8 cellular contexts compared by ENCODE assay signal in genomic region chr6:1792989-1793388, GRCh38.
A peak's percentile ranks its signal among the peaks of the same experiment; 100 is the strongest.
DNase-seq lines count a peak whose midpoint lies in the region; ATAC-seq and TF ChIP-seq lines count a peak whose summit lies in the region.

No MANE protein-coding gene starts in this region.

- no peaks in the 10 kb centered on the region for H3F3A ChIP-seq in PC-3 (ENCODE audit: low read length, unreplicated experiment)

- TF ChIP-seq CTCF in PC-3 (conservative IDR thresholded peaks at IDR 0.05; ENCODE audit: low read depth, low read length) = peak; percentile 77
- TF ChIP-seq CTCF in fibroblast of villous mesenchyme (IDR thresholded peaks at IDR 0.05; ENCODE audit: insufficient read depth, low read depth, low read length) = peak; percentile 55

- no peaks in the 10 kb centered on the region for H3K36me3 ChIP-seq in PC-3 (ENCODE audit: low read depth, low read length)

- POLR2A ChIA-PET in PC-3 (lab: Charles Lee; ENCODE audit: unreplicated experiment) = no interaction called here

- no peaks in the 10 kb centered on the region for H4K20me1 ChIP-seq in PC-3 (ENCODE audit: low read length)

- intact Hi-C loops in PC-3 (cut with micrococcal nuclease) (no loop called here), left cardiac atrium (cut with DNase I) (no loop called here)

- DNase-seq in COLO668 (lab: John Stamatoyannopoulos, UW; ENCODE audit: unreplicated experiment) (peak; percentile 7), H4 (ENCODE audit: low spot score) (peak; percentile 35), PC-3 (peak; percentile 67), fibroblast of villous mesenchyme (ENCODE audit: low read depth) (no peak), left cardiac atrium (no peak)

- no peaks in the 10 kb centered on the region for H3K27me3 ChIP-seq in PC-3 (ENCODE audit: low read length)

- H3K4me1 ChIP-seq in PC-3 (ENCODE audit: insufficient read depth, low read length) = peaks cover 6% of the 10 kb centered on the region; the same call in 1 of the 2 replicates

- no peaks in the 10 kb centered on the region for H3K9me3 ChIP-seq in PC-3 (ENCODE audit: low read length)

- no peak overlapping the region for H3K9ac ChIP-seq in PC-3 (ENCODE audit: low read length)

- no peak overlapping the region for H2AFZ ChIP-seq in PC-3 (ENCODE audit: low read length)

- BruUV-seq in PC-3 (replicated peaks; lab: Mats Ljungman, UMichigan) = no TSS peak

- ATAC-seq in PC-3 (peak; percentile 82), GM21381 (IDR thresholded peaks at IDR 0.05; ENCODE audit: unreplicated experiment) (no peak), GM21526 (IDR thresholded peaks at IDR 0.05; ENCODE audit: low FRiP score, unreplicated experiment) (no peak), left cardiac atrium (no peak), GM21528 (IDR thresholded peaks at IDR 0.05; ENCODE audit: low FRiP score, unreplicated experiment) (no peak)

- H3K4me3 ChIP-seq in PC-3 (ENCODE audit: low read length) = no peak overlapping the region
- no peak overlapping the region for H3K4me3 ChIP-seq in fibroblast of villous mesenchyme (ENCODE audit: low read depth, low read length)

- H3K9me2 ChIP-seq in PC-3 (replicated peaks; ENCODE audit: low read length) = no peaks in the 10 kb centered on the region

- H3K4me2 ChIP-seq in PC-3 (ENCODE audit: low read length) = no peak overlapping the region

- CTCF ChIA-PET in PC-3 (lab: Charles Lee) = no interaction called here

- H3K27ac ChIP-seq in PC-3 (ENCODE audit: low read length) = no peak overlapping the region

- no peaks in the 10 kb centered on the region for H3K79me2 ChIP-seq in PC-3 (ENCODE audit: low read length)

Comparison
In these comparisons a context has a peak if more than half of its experiments do, and no peak if none do; other contexts are left out.
1. DNase-seq: peak in COLO668 (single experiment), H4 (single experiment) and PC-3 (single experiment); none in fibroblast of villous mesenchyme (single experiment) and left cardiac atrium (single experiment).